ENCODE assay signal across 12 cellular contexts in the genomic region with DNA sequence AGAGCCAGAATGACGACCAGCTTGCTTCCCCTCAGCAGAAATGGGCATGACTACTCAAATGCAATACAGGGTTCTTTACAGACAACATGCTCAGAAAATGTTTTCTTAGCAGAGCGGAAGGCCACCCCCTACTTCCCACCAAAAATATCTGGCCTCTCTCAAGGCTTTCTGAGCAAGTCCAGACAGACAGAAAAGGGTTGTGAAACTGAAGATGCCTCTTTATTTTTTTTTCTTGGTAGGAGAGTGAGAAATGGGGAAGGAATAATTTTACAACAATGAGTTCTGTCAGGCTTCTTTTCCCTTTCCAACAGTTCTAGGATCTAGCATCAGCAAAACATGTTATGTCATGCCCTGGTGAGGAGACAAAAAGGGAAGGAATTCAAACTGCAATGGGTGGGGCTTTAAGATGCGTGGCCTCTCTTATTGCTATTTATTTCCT.
DNase-seq lines count a peak whose midpoint lies in the region; ATAC-seq and TF ChIP-seq lines count a peak whose summit lies in the region.
"Had no signal": no experiment of that assay in that cellular context is flagged by ENCODE, and none has a peak within 500 bp of the region (broad histone marks: within the 10 kb centered on the region; RNA-seq: fewer than 3 reads in every experiment).

No MANE protein-coding gene starts in this region.

- no peak for TF ChIP-seq CTCF in Peyer's patch (IDR thresholded peaks at IDR 0.05)

- no peak overlapping the region for H2AK5ac ChIP-seq in mesendoderm (ENCODE audit: low read length)

- no peak overlapping the region for H3K4me2 ChIP-seq in mesendoderm (ENCODE audit: low read length)

- H3K27me3 ChIP-seq in mesendoderm (ENCODE audit: insufficient read depth, low read length, poor library complexity) (no peaks in the 10 kb centered on the region), Peyer's patch (no peaks in the 10 kb centered on the region)
- H3K27me3 ChIP-seq: body of pancreas had no signal

- H3K9ac ChIP-seq in mesendoderm (ENCODE audit: low read length), result no peak overlapping the region

- peak overlapping the region; percentile 1 for H3K56ac ChIP-seq in mesendoderm (ENCODE audit: low read length)

- no peak overlapping the region for H4K8ac ChIP-seq in mesendoderm (ENCODE audit: low read depth, low read length)

- H3K27me3 Mint-ChIP-seq in dendritic cell treated with granulocyte-macrophage colony-stimulating factor and Interleukin-4, amounts not matched to agents 40 ng/mL and 50 ng/mL, for 4 days, result peaks cover 20% of the 10 kb centered on the region
- peaks cover 32% of the 10 kb centered on the region for H3K27me3 Mint-ChIP-seq in activated CD8-positive, alpha-beta memory T cell treated with anti-CD3 and anti-CD28 coated beads, Interleukin-2, amount 10 ng/mL, durations not matched to agents 7 days and 5 days

- H3K23ac ChIP-seq in mesendoderm (ENCODE audit: low read length), result no peak overlapping the region

- H2BK15ac ChIP-seq in mesendoderm (replicated peaks; ENCODE audit: low read depth), result no peak overlapping the region

- H3K79me1 ChIP-seq in mesendoderm (ENCODE audit: low read length), result no peaks in the 10 kb centered on the region

- H3K4ac ChIP-seq in mesendoderm (ENCODE audit: low read depth, low read length), result no peak overlapping the region

- H3K79me2 ChIP-seq in mesendoderm (ENCODE audit: control insufficient read depth, insufficient read depth, low read length), result no peaks in the 10 kb centered on the region

- DNase-seq in A172 (ENCODE audit: low spot score) (peak; percentile 57), MV-4-11 (lab: John Stamatoyannopoulos, UW) (peak; percentile 93), mesendoderm (no peak), SW480 (ENCODE audit: low spot score) (no peak), Peyer's patch (no peak)
- no peak for DNase-seq in activated CD8-positive, alpha-beta memory T cell treated with anti-CD3 and anti-CD28 coated beads, Interleukin-2, amount 10 ng/mL, durations not matched to agents 7 days and 5 days
- DNase-seq: activated CD4-positive, alpha-beta T cell treated with anti-CD3 and anti-CD28 coated beads for 4 hours; NK-92 treated with Interleukin-12 subunit alpha and Interleukin-12 subunit beta, amount 100 ng/mL, for 24 hours had no signal

- no CpG with 5 or more reads among the region's 3 CpGs for WGBS in mesendoderm (ENCODE audit: extremely low coverage, insufficient coverage, low lambda C conversion rate)

- H3K4me1 ChIP-seq in mesendoderm (ENCODE audit: control insufficient read depth, low read depth, low read length) (no peaks in the 10 kb centered on the region), Peyer's patch (no peaks in the 10 kb centered on the region)
- H3K4me1 ChIP-seq: body of pancreas had no signal

- H3K36me3 ChIP-seq in mesendoderm (ENCODE audit: control insufficient read depth, insufficient read depth, low read length) (no peaks in the 10 kb centered on the region), Peyer's patch (no peaks in the 10 kb centered on the region)

- H2BK5ac ChIP-seq in mesendoderm (ENCODE audit: low read length), result no peak overlapping the region

- no peak for ATAC-seq in activated CD4-positive, CD25-positive, alpha-beta regulatory T cell treated with anti-CD3 and anti-CD28 coated beads, Interleukin-2, amount 50 U/mL, for 24 hours
- no peak for ATAC-seq in activated CD8-positive, alpha-beta memory T cell treated with anti-CD3 and anti-CD28 coated beads, Interleukin-2, amount 10 ng/mL, durations not matched to agents 7 days and 5 days
- ATAC-seq: body of pancreas had no signal

- H3K27ac ChIP-seq in mesendoderm (ENCODE audit: low read depth, low read length), result no peak overlapping the region
- no peak overlapping the region for H3K27ac ChIP-seq in Peyer's patch

- peak overlapping the region; percentile 24 for H3K18ac ChIP-seq in mesendoderm (ENCODE audit: low read length)

- H2BK120ac ChIP-seq in mesendoderm (ENCODE audit: low read depth, low read length), result peak overlapping the region; percentile 10

- H3K4me1 Mint-ChIP-seq in dendritic cell treated with granulocyte-macrophage colony-stimulating factor and Interleukin-4, amounts not matched to agents 40 ng/mL and 50 ng/mL, for 4 days (ENCODE audit: low read depth), result peaks cover 52% of the 10 kb centered on the region
- no peaks in the 10 kb centered on the region for H3K4me1 Mint-ChIP-seq in activated CD8-positive, alpha-beta memory T cell treated with anti-CD3 and anti-CD28 coated beads, Interleukin-2, amount 10 ng/mL, durations not matched to agents 7 days and 5 days
- H3K4me1 Mint-ChIP-seq: B cell had no signal

- H3K9me3 ChIP-seq in Peyer's patch, result no peaks in the 10 kb centered on the region
- H3K9me3 ChIP-seq: body of pancreas had no signal

- peak overlapping the region; percentile 75 for H3K27ac Mint-ChIP-seq in dendritic cell treated with granulocyte-macrophage colony-stimulating factor and Interleukin-4, amounts not matched to agents 40 ng/mL and 50 ng/mL, for 4 days
- no peak overlapping the region for H3K27ac Mint-ChIP-seq in activated CD8-positive, alpha-beta memory T cell treated with anti-CD3 and anti-CD28 coated beads, Interleukin-2, amount 10 ng/mL, durations not matched to agents 7 days and 5 days
- H3K27ac Mint-ChIP-seq: B cell had no signal

- CTCF ChIA-PET in activated CD8-positive, alpha-beta memory T cell treated with anti-CD3 and anti-CD28 coated beads, Interleukin-2, amount 10 ng/mL, durations not matched to agents 7 days and 5 days (lab: Charles Lee), result no interaction called here

- H4K5ac ChIP-seq in mesendoderm (ENCODE audit: low read length), result no peak overlapping the region

- H3K4me3 Mint-ChIP-seq in dendritic cell treated with granulocyte-macrophage colony-stimulating factor and Interleukin-4, amounts not matched to agents 40 ng/mL and 50 ng/mL, for 4 days, result no peak overlapping the region
- no peak overlapping the region for H3K4me3 Mint-ChIP-seq in activated CD8-positive, alpha-beta memory T cell treated with anti-CD3 and anti-CD28 coated beads, Interleukin-2, amount 10 ng/mL, durations not matched to agents 7 days and 5 days
- H3K4me3 Mint-ChIP-seq: B cell had no signal

- H3K4me3 ChIP-seq in mesendoderm (ENCODE audit: low read length), result no peak overlapping the region
- no peak overlapping the region for H3K4me3 ChIP-seq in Peyer's patch
- H3K4me3 ChIP-seq: body of pancreas had no signal

- H3K9me3 Mint-ChIP-seq in dendritic cell treated with granulocyte-macrophage colony-stimulating factor and Interleukin-4, amounts not matched to agents 40 ng/mL and 50 ng/mL, for 4 days, result no peaks in the 10 kb centered on the region
- no peaks in the 10 kb centered on the region for H3K9me3 Mint-ChIP-seq in activated CD8-positive, alpha-beta memory T cell treated with anti-CD3 and anti-CD28 coated beads, Interleukin-2, amount 10 ng/mL, durations not matched to agents 7 days and 5 days (ENCODE audit: low read depth)

- no peaks in the 10 kb centered on the region for H3K36me3 Mint-ChIP-seq in dendritic cell treated with granulocyte-macrophage colony-stimulating factor and Interleukin-4, amounts not matched to agents 40 ng/mL and 50 ng/mL, for 4 days (ENCODE audit: low read depth)
- no peaks in the 10 kb centered on the region for H3K36me3 Mint-ChIP-seq in activated CD8-positive, alpha-beta memory T cell treated with anti-CD3 and anti-CD28 coated beads, Interleukin-2, amount 10 ng/mL, durations not matched to agents 7 days and 5 days

- no peak for TF ChIP-seq POLR2A in Peyer's patch (IDR thresholded peaks at IDR 0.05)

- intact Hi-C loops in dendritic cell treated with granulocyte-macrophage colony-stimulating factor and Interleukin-4, amounts not matched to agents 40 ng/mL and 50 ng/mL, for 4 days (cut with micrococcal nuclease), result loop anchor here (2.0 kb wide), 1 partner anchor 321 kb away; no protein-coding TSS in a partner anchor

Comparison
In these comparisons a context has a peak if more than half of its experiments do, and no peak if none do; other contexts are left out.
1. DNase-seq: peak in A172 (single experiment) and MV-4-11 (single experiment); none in mesendoderm (single experiment), SW480 (single experiment), Peyer's patch (0 of 3) and activated CD8-positive, alpha-beta memory T cell treated with anti-CD3 and anti-CD28 coated beads, Interleukin-2, amount 10 ng/mL, durations not matched to agents 7 days and 5 days (single experiment).